In genomic region chr9:128555180-128555721, GRCh38 we compare ENCODE assay signal across 8 cellular contexts. TPM values are rescaled to one million over a fixed set of nuclear protein-coding genes. Genes with fewer than 3 reads are reported as not detected.
DNase-seq lines count a peak whose midpoint lies in the region; ATAC-seq and TF ChIP-seq lines count a peak whose summit lies in the region.

No MANE protein-coding gene starts in this region.

- TF ChIP-seq POLR2A in breast epithelium (IDR thresholded peaks at IDR 0.05) = no peak

- H3K27ac ChIP-seq in A673 (ENCODE audit: low read depth, low read length, poor library complexity, severe bottlenecking) = peak overlapping the region; percentile 85
- H3K27ac ChIP-seq in HUES6 (ENCODE audit: low read depth, low read length) = peak overlapping the region; percentile 59; the same call in 1 of the 2 replicates
- peak overlapping the region; percentile 90 to 98 for H3K27ac ChIP-seq in breast epithelium
- peak overlapping the region; percentile 27 to 42 for H3K27ac ChIP-seq in liver (ENCODE audit: low read depth in 1 of 2, low read length in 2 of 2)

- H3K27me3 ChIP-seq in A673 (replicated peaks; ENCODE audit: insufficient read depth, low read depth, low read length, poor library complexity) (no peaks in the 10 kb centered on the region), HUES6 (ENCODE audit: control insufficient read depth, insufficient read depth, low read length) (no peaks in the 10 kb centered on the region), breast epithelium (no peaks in the 10 kb centered on the region), liver (ENCODE audit: control insufficient read depth in 4 of 4, insufficient read depth in 4 of 4, low read length in 3 of 4) (no peaks in the 10 kb centered on the region)

- no peak overlapping the region for H3K27ac Mint-ChIP-seq in glutamatergic neuron (ENCODE audit: unreplicated experiment)
- no peak overlapping the region for H3K27ac Mint-ChIP-seq in activated T-cell treated with anti-CD3 and anti-CD28 coated beads, Interleukin-2, amount 50 U/mL, for 72 hours

- BruUV-seq in A673 (replicated peaks; lab: Mats Ljungman, UMichigan) = no TSS peak

- intact Hi-C loops in A673 (cut with micrococcal nuclease; ENCODE audit: unreplicated experiment) (no loop called here), breast epithelium (cut with DNase I; ENCODE audit: low total_unique reads) (no loop called here)

- H3K4me3 Mint-ChIP-seq in glutamatergic neuron (ENCODE audit: unreplicated experiment) = no peak overlapping the region
- H3K4me3 Mint-ChIP-seq in activated T-cell treated with anti-CD3 and anti-CD28 coated beads, Interleukin-2, amount 50 U/mL, for 72 hours = no peak overlapping the region

- peaks cover 4% of the 10 kb centered on the region for H3K27me3 Mint-ChIP-seq in glutamatergic neuron (ENCODE audit: unreplicated experiment)
- H3K27me3 Mint-ChIP-seq in activated T-cell treated with anti-CD3 and anti-CD28 coated beads, Interleukin-2, amount 50 U/mL, for 72 hours (ENCODE audit: low read depth) = no peaks in the 10 kb centered on the region

- H3K36me3 ChIP-seq in A673 (ENCODE audit: insufficient read depth, low read length, poor library complexity, severe bottlenecking) = no peaks in the 10 kb centered on the region
- no peaks in the 10 kb centered on the region for H3K36me3 ChIP-seq in HUES6 (ENCODE audit: control insufficient read depth, insufficient read depth, low read length)
- no peaks in the 10 kb centered on the region for H3K36me3 ChIP-seq in breast epithelium
- no peaks in the 10 kb centered on the region for H3K36me3 ChIP-seq in liver (ENCODE audit: control insufficient read depth in 4 of 4, insufficient read depth in 3 of 4, low read depth in 1 of 4, low read length in 3 of 4)

- CTCF ChIA-PET in A673 (lab: Charles Lee) = no interaction called here

- peak overlapping the region; percentile 95 for H3K4me3 ChIP-seq in A673 (ENCODE audit: low read depth, low read length, poor library complexity, severe bottlenecking)
- H3K4me3 ChIP-seq in HUES6 (ENCODE audit: low read depth, low read length) = peak overlapping the region; percentile 79
- H3K4me3 ChIP-seq in breast epithelium = peak overlapping the region in 1 of 3 donors; percentile 99
- H3K4me3 ChIP-seq in liver (ENCODE audit: low read depth in 1 of 3, low read length in 3 of 3) = no peak overlapping the region

- DNase-seq in A673 (ENCODE audit: low spot score) (peak; percentile 48), breast epithelium (ENCODE audit: low spot score in 2 of 2) (no peak), glutamatergic neuron (no peak), NCI-H345 (lab: John Stamatoyannopoulos, UW) (no peak)
- no peak for DNase-seq in activated T-cell treated with anti-CD3 and anti-CD28 coated beads, Interleukin-2, amount 50 U/mL, for 72 hours

- 23% methylated on average over 9 of the region's 9 CpGs for WGBS in liver

- H3K4me1 ChIP-seq in A673 (ENCODE audit: insufficient read depth, low read length, poor library complexity, severe bottlenecking) (peaks cover 74% of the 10 kb centered on the region), HUES6 (ENCODE audit: control insufficient read depth, insufficient read depth, low read length) (peaks cover 59% of the 10 kb centered on the region), breast epithelium (peaks cover 22 to 33% of the 10 kb centered on the region in 2 donors), liver (ENCODE audit: control insufficient read depth in 4 of 4, insufficient read depth in 4 of 4, low read length in 3 of 4) (peaks cover 22 to 67% (median 63%) of the 10 kb centered on the region in 4 donors)

- H3K9ac ChIP-seq in HUES6 (ENCODE audit: low read length) (peak overlapping the region; percentile 61), liver (ENCODE audit: low read depth in 1 of 2, low read length in 2 of 2) (no peak overlapping the region)

- H3K9me3 Mint-ChIP-seq in glutamatergic neuron (ENCODE audit: unreplicated experiment) = peaks cover 6% of the 10 kb centered on the region
- H3K9me3 Mint-ChIP-seq in activated T-cell treated with anti-CD3 and anti-CD28 coated beads, Interleukin-2, amount 50 U/mL, for 72 hours = no peaks in the 10 kb centered on the region

- TF ChIP-seq CTCF in A673 (conservative IDR thresholded peaks at IDR 0.05; ENCODE audit: low read depth, low read length) (no peak), breast epithelium (IDR thresholded peaks at IDR 0.05) (peak in 1 of 3 donors; percentile 6), liver (IDR thresholded peaks at IDR 0.05; ENCODE audit: low read depth, low read length, missing input control) (no peak), glutamatergic neuron (IDR thresholded peaks at IDR 0.05; ENCODE audit: partially characterized antibody, unreplicated experiment) (no peak)

- POLR2A ChIA-PET in A673 (lab: Charles Lee; ENCODE audit: low non-redundant PET) = no interaction called here

- no peak for ATAC-seq in GM21786 (IDR thresholded peaks at IDR 0.05; ENCODE audit: unreplicated experiment)
- no peak for ATAC-seq in activated T-cell treated with anti-CD3 and anti-CD28 coated beads, Interleukin-2, amount 50 U/mL, for 72 hours (replicated peaks in 1 of 2)

- H3K9me3 ChIP-seq in A673 (ENCODE audit: low read depth, low read length, poor library complexity, severe bottlenecking) = no peaks in the 10 kb centered on the region
- no peaks in the 10 kb centered on the region for H3K9me3 ChIP-seq in HUES6 (ENCODE audit: control insufficient read depth, insufficient read depth, low read depth, low read length)
- H3K9me3 ChIP-seq in breast epithelium = no peaks in the 10 kb centered on the region
- no peaks in the 10 kb centered on the region for H3K9me3 ChIP-seq in liver (ENCODE audit: control insufficient read depth in 4 of 4, low read length in 3 of 4)

- H3K36me3 Mint-ChIP-seq in glutamatergic neuron (ENCODE audit: unreplicated experiment) = no peaks in the 10 kb centered on the region
- no peaks in the 10 kb centered on the region for H3K36me3 Mint-ChIP-seq in activated T-cell treated with anti-CD3 and anti-CD28 coated beads, Interleukin-2, amount 50 U/mL, for 72 hours (ENCODE audit: insufficient read depth in 2 of 2)

- peak in 1 of 2 donors; percentile 22 for TF ChIP-seq RAD21 in liver (IDR thresholded peaks at IDR 0.05)

- H3K4me1 Mint-ChIP-seq in glutamatergic neuron (ENCODE audit: low read depth, unreplicated experiment) = peaks cover 31% of the 10 kb centered on the region
- peaks cover 19% of the 10 kb centered on the region for H3K4me1 Mint-ChIP-seq in activated T-cell treated with anti-CD3 and anti-CD28 coated beads, Interleukin-2, amount 50 U/mL, for 72 hours (ENCODE audit: low read depth)

TF ChIP-seq in liver, 16 proteins besides CTCF, POLR2A, EP300 and RAD21 (continues in another document):
- peak; percentile 53 to 55 for TF ChIP-seq HNF4A (conservative IDR thresholded peaks at IDR 0.05)
- no peak for TF ChIP-seq TAF1 (conservative IDR thresholded peaks at IDR 0.05)
- no peak for TF ChIP-seq RXRA (IDR thresholded peaks at IDR 0.05)
- no peak for TF ChIP-seq FOXA1 (IDR thresholded peaks at IDR 0.05)
- TF ChIP-seq ATF3 (IDR thresholded peaks at IDR 0.05) = peak; percentile 81
- TF ChIP-seq SP1 (IDR thresholded peaks at IDR 0.05) = no peak
- TF ChIP-seq ZBTB33 (IDR thresholded peaks at IDR 0.05) = no peak

RNA-seq across cellular contexts. Expression of gene SPTAN1, which starts 2.9 kb away (rescaled TPM):
- total RNA-seq in A673 (2021) (239 and 262 TPM in 2 replicates), breast epithelium (100 to 1,000 TPM; 217 to 264 (median 254) TPM), liver (10 to 100 TPM; 76.9 to 86.5 TPM), glutamatergic neuron (ENCODE audit: unreplicated experiment) (750 TPM)
- 10 to 100 TPM; 31.3 to 43.8 TPM for polyA plus RNA-seq in liver
- 100 to 1,000 TPM; 289 to 304 TPM for total RNA-seq in activated T-cell treated with anti-CD3 and anti-CD28 coated beads, Interleukin-2, amount 50 U/mL, for 72 hours

RNA-seq across cellular contexts. Expression of gene GLE1, which starts 50.7 kb away (rescaled TPM):
- total RNA-seq in A673 (2021) = 52.1 and 52.3 TPM in 2 replicates
- 10 to 100 TPM; 22.9 to 31.9 (median 26.7) TPM for total RNA-seq in breast epithelium
- 10 to 100 TPM; 15.6 to 19.5 TPM for total RNA-seq in liver
- 10 to 100 TPM in 1 of 2 donors, 1 to 10 TPM in 1; 5.3 to 10.0 TPM for polyA plus RNA-seq in liver
- total RNA-seq in glutamatergic neuron (ENCODE audit: unreplicated experiment) = 11.0 TPM
- 10 to 100 TPM; 45.8 to 59.0 TPM for total RNA-seq in activated T-cell treated with anti-CD3 and anti-CD28 coated beads, Interleukin-2, amount 50 U/mL, for 72 hours

Comparison
In these comparisons a context has a peak if more than half of its experiments do, and no peak if none do; other contexts are left out.
1. H3K27ac ChIP-seq: peak in every context shown above with its lines; median percentile 94 in breast epithelium; 85 in A673; 59 in HUES6; 34 in liver.
2. H3K4me3 ChIP-seq: peak in A673 (single experiment) and HUES6 (single experiment); none in liver (0 of 3).